In the genomic region with DNA sequence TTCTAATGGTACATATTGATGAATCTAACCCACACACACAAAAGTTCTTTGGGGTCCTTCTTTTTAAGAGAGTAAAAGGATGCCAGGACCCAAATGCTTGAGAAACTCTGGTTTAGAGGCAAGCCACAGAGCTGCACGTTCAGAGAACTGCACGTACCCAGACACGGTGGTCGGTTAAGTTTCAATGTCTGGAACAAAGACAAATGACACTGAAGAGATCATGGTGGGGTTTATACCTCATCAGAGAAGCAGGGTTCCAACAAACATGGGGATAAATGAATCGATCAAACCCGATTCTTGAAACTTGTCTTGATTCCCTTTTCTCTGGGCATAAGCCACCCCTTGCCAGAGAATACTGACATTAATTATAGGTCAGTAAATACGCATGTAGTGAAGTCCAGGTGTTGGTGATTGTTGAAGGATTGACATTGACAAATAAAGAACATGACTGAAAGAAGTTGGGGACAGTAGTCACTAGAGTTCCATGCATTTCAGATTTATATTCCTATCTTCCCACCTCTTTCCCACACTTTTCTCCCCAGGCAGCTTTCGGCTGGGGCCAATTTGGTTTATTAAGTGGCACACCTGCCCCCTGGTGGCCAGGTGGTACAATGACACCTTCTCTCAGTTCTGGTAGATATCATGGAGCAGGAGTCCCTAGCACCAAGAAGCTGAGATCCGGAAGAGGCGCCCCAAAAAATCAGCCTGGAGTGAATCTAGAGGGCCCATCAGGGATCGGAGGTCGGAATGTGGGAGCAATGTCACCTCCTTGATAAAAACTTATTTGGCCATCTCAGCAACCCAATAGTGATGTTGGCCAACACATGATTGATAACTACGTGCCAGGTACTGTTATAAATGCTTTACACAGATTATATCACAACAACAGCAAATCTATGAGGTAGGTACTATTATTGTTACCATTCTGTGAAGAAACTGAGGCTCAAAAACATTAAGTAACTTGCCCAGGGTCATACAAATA, we compare ENCODE assay signal across 8 cellular contexts. TPM values are rescaled to one million over a fixed set of nuclear protein-coding genes. Genes with fewer than 3 reads are reported as not detected.
DNase-seq lines count a peak whose midpoint lies in the region; ATAC-seq and TF ChIP-seq lines count a peak whose summit lies in the region.

No MANE protein-coding gene starts in this region.

- peak; percentile 93 for TF ChIP-seq CTCF in PC-3 (conservative IDR thresholded peaks at IDR 0.05; ENCODE audit: low read depth, low read length)
- peak; percentile 82 for TF ChIP-seq CTCF in fibroblast of the aortic adventitia (IDR thresholded peaks at IDR 0.05; ENCODE audit: insufficient read depth, low read length)

- H3K4me3 ChIP-seq in PC-3 (ENCODE audit: low read length) (no peak overlapping the region), fibroblast of the aortic adventitia (ENCODE audit: low read depth, low read length) (no peak overlapping the region), neuronal stem cell (ENCODE audit: low read length in 2 of 2) (no peak overlapping the region)

- no peak overlapping the region for H2BK12ac ChIP-seq in neuronal stem cell (ENCODE audit: low read length)

- DNase-seq in DMS114 treated with DMSO at 0.1 percent for 48 hours (lab: John Stamatoyannopoulos, UW; ENCODE audit: unreplicated experiment) (peak; percentile 11), HUDEP-2 (lab: John Stamatoyannopoulos, UW; ENCODE audit: unreplicated experiment in 76 of 76) (peak in 49 of 76 experiments; percentile 7 to 71 (median 38)), PC-3 (peak; percentile 89), fibroblast of the aortic adventitia (ENCODE audit: low read depth) (peak; percentile 86), neuronal stem cell (ENCODE audit: low spot score) (peak; percentile 66)

- H3K23ac ChIP-seq in neuronal stem cell (ENCODE audit: low read depth, low read length, poor library complexity): no peak overlapping the region

- H3K9me2 ChIP-seq in PC-3 (replicated peaks; ENCODE audit: low read length): no peaks in the 10 kb centered on the region

- H3K9me3 ChIP-seq in PC-3 (ENCODE audit: low read length): no peaks in the 10 kb centered on the region
- H3K9me3 ChIP-seq in neuronal stem cell (replicated peaks in 1 of 2; ENCODE audit: control insufficient read depth in 2 of 2, insufficient read depth in 1 of 2, low read depth in 1 of 2, low read length in 2 of 2): no peaks in the 10 kb centered on the region

- no peak overlapping the region for H3K9ac ChIP-seq in PC-3 (ENCODE audit: low read length)
- no peak overlapping the region for H3K9ac ChIP-seq in neuronal stem cell (ENCODE audit: low read depth, low read length, poor library complexity)

- H3K27ac Mint-ChIP-seq in activated T-helper 17 cell treated with anti-CD3 and anti-CD28 coated beads, Interleukin-2, amount 50 U/mL, for 72 hours: peak overlapping the region; percentile 95

- no peak overlapping the region for H4K8ac ChIP-seq in neuronal stem cell (ENCODE audit: low read depth, low read length)

- no peak overlapping the region for H3K4ac ChIP-seq in neuronal stem cell (ENCODE audit: low read length)

- H3K36me3 ChIP-seq in PC-3 (ENCODE audit: low read depth, low read length): no peaks in the 10 kb centered on the region
- no peaks in the 10 kb centered on the region for H3K36me3 ChIP-seq in neuronal stem cell (replicated peaks in 1 of 2; ENCODE audit: control insufficient read depth in 2 of 2, insufficient read depth in 2 of 2, low read length in 2 of 2)

- no peak overlapping the region for H2BK15ac ChIP-seq in neuronal stem cell (ENCODE audit: low read length)

- CTCF ChIA-PET in PC-3 (lab: Charles Lee): interaction anchor here (0.6 to 2.3 kb wide), 12 partner anchors 17 to 112 kb away, joined by 3 to 16 read pairs (median 4); a partner anchor contains a TSS

- H2AFZ ChIP-seq in PC-3 (ENCODE audit: low read length) (no peak overlapping the region), neuronal stem cell (ENCODE audit: low read length) (no peak overlapping the region)

- H3K27me3 ChIP-seq in PC-3 (ENCODE audit: low read length): no peaks in the 10 kb centered on the region
- peaks cover 0 to 17% (median 0%) of the 10 kb centered on the region in 3 experiments for H3K27me3 ChIP-seq in neuronal stem cell (ENCODE audit: control insufficient read depth in 3 of 3, insufficient read depth in 3 of 3, low read depth in 1 of 3, low read length in 3 of 3)

- no TSS peak for BruUV-seq in PC-3 (replicated peaks; lab: Mats Ljungman, UMichigan)

- no peaks in the 10 kb centered on the region for H3K9me3 Mint-ChIP-seq in activated T-helper 17 cell treated with anti-CD3 and anti-CD28 coated beads, Interleukin-2, amount 50 U/mL, for 72 hours

- ATAC-seq in PC-3: peak; percentile 47
- no peak for ATAC-seq in activated T-helper 17 cell treated with anti-CD3 and anti-CD28 coated beads, Interleukin-2, amount 50 U/mL, for 72 hours (replicated peaks)
- no peak for ATAC-seq in GM18868 (IDR thresholded peaks at IDR 0.05; ENCODE audit: unreplicated experiment)
- no peak for ATAC-seq in GM21526 (IDR thresholded peaks at IDR 0.05; ENCODE audit: low FRiP score, unreplicated experiment)

- no peaks in the 10 kb centered on the region for H3K79me1 ChIP-seq in neuronal stem cell (ENCODE audit: low read depth, low read length)

- POLR2A ChIA-PET in PC-3 (lab: Charles Lee; ENCODE audit: unreplicated experiment): no interaction called here

- no peaks in the 10 kb centered on the region for H3K27me3 Mint-ChIP-seq in activated T-helper 17 cell treated with anti-CD3 and anti-CD28 coated beads, Interleukin-2, amount 50 U/mL, for 72 hours

- intact Hi-C loops in PC-3 (cut with micrococcal nuclease): loop anchor here (1.0 to 2.0 kb wide), 5 partner anchors 17 to 122 kb away; no protein-coding TSS in a partner anchor

- no peaks in the 10 kb centered on the region for H3F3A ChIP-seq in PC-3 (ENCODE audit: low read length, unreplicated experiment)

- H3K27ac ChIP-seq in PC-3 (ENCODE audit: low read length) (no peak overlapping the region), neuronal stem cell (replicated peaks; ENCODE audit: low read length) (no peak overlapping the region)

- no peak overlapping the region for H4K91ac ChIP-seq in neuronal stem cell (ENCODE audit: low read depth, low read length, poor library complexity)

- no peaks in the 10 kb centered on the region for H3K79me2 ChIP-seq in PC-3 (ENCODE audit: low read length)

- H3K18ac ChIP-seq in neuronal stem cell (ENCODE audit: low read length): no peak overlapping the region

- no peak overlapping the region for H3K14ac ChIP-seq in neuronal stem cell (ENCODE audit: low read length)

- WGBS in neuronal stem cell (ENCODE audit: extremely low coverage in 2 of 2, insufficient read length in 2 of 2, insufficient replicate concordance in 1 of 2), 2 donors: no CpG with 5 or more reads among the region's 13 CpGs

- peaks cover 47% of the 10 kb centered on the region for H3K36me3 Mint-ChIP-seq in activated T-helper 17 cell treated with anti-CD3 and anti-CD28 coated beads, Interleukin-2, amount 50 U/mL, for 72 hours (ENCODE audit: low read depth)

- H4K20me1 ChIP-seq in PC-3 (ENCODE audit: low read length): no peaks in the 10 kb centered on the region

- H2AK5ac ChIP-seq in neuronal stem cell (ENCODE audit: low read depth, low read length): no peak overlapping the region

- H3K4me2 ChIP-seq in PC-3 (ENCODE audit: low read length) (no peak overlapping the region), neuronal stem cell (ENCODE audit: insufficient read depth, low read length, poor library complexity, severe bottlenecking) (no peak overlapping the region)

- H3K4me1 ChIP-seq in PC-3 (ENCODE audit: insufficient read depth, low read length) (peaks cover 25% of the 10 kb centered on the region), neuronal stem cell (ENCODE audit: control insufficient read depth in 2 of 2, insufficient read depth in 1 of 2, low read depth in 1 of 2, low read length in 2 of 2) (peaks cover 7 to 29% of the 10 kb centered on the region in 2 donors)

- peaks cover 54% of the 10 kb centered on the region for H3K4me1 Mint-ChIP-seq in activated T-helper 17 cell treated with anti-CD3 and anti-CD28 coated beads, Interleukin-2, amount 50 U/mL, for 72 hours

- H2BK5ac ChIP-seq in neuronal stem cell (ENCODE audit: low read length): no peak overlapping the region

- no peak overlapping the region for H2BK120ac ChIP-seq in neuronal stem cell (ENCODE audit: low read depth, low read length)

- peak overlapping the region; percentile 83 for H3K4me3 Mint-ChIP-seq in activated T-helper 17 cell treated with anti-CD3 and anti-CD28 coated beads, Interleukin-2, amount 50 U/mL, for 72 hours

RNA-seq across cellular contexts. Expression of a gene that starts 17.8 kb away (rescaled TPM):
- total RNA-seq in PC-3 (2014; rRNA removed) (44.2 and 59.6 TPM in 2 replicates), fibroblast of the aortic adventitia (ENCODE audit: low replicate concordance) (48.9 and 78.8 TPM in 2 replicates)
- 100 to 1,000 TPM; 163 to 471 TPM for total RNA-seq in activated T-helper 17 cell treated with anti-CD3 and anti-CD28 coated beads, Interleukin-2, amount 50 U/mL, for 72 hours
- polyA plus RNA-seq in neuronal stem cell (2013, experiment 1 of 2): 26.3 TPM
- polyA plus RNA-seq in neuronal stem cell (2013, experiment 2 of 2): 27.4 TPM

Comparison
In these comparisons a context has a peak if more than half of its experiments do, and no peak if none do; other contexts are left out.
1. DNase-seq: peak in every context shown above with its lines; median percentile 89 in PC-3; 86 in fibroblast of the aortic adventitia; 66 in neuronal stem cell; 38 in HUDEP-2; 11 in DMS114 treated with DMSO at 0.1 percent for 48 hours.